Comparison of ENCODE assay signal across 2 cellular contexts in genomic region chr19:54178581-54179261, GRCh38.
TF ChIP-seq lines count a peak whose summit lies in the region.

No MANE protein-coding gene starts in this region.

TF ChIP-seq in HCT116, 20 proteins besides CTCF, POLR2A, EP300 and RAD21:
- TF ChIP-seq ELF1 (IDR thresholded peaks at IDR 0.05; ENCODE audit: borderline replicate concordance, low read depth) (no peak), MAX (IDR thresholded peaks at IDR 0.05) (no peak), FOSL1 (IDR thresholded peaks at IDR 0.05; ENCODE audit: low read depth) (no peak), SP1 (IDR thresholded peaks at IDR 0.05; ENCODE audit: low read depth) (no peak), ZNF274 (IDR thresholded peaks at IDR 0.05; ENCODE audit: low read depth, low read length) (no peak), EGR1 (IDR thresholded peaks at IDR 0.05; ENCODE audit: low read depth) (no peak), YY1 (IDR thresholded peaks at IDR 0.05; ENCODE audit: extremely low read depth, insufficient replicate concordance, low read depth, low read length) (no peak), POLR2AphosphoS5 (IDR thresholded peaks at IDR 0.05; ENCODE audit: low read depth, low read length) (no peak), TCF7L2 (IDR thresholded peaks at IDR 0.05; ENCODE audit: borderline replicate concordance, extremely low read depth, insufficient read depth, insufficient read length) (no peak), ZFX (IDR thresholded peaks at IDR 0.05) (no peak), EZH2 (IDR thresholded peaks at IDR 0.05) (no peak)
- TF ChIP-seq, protein P1, sequence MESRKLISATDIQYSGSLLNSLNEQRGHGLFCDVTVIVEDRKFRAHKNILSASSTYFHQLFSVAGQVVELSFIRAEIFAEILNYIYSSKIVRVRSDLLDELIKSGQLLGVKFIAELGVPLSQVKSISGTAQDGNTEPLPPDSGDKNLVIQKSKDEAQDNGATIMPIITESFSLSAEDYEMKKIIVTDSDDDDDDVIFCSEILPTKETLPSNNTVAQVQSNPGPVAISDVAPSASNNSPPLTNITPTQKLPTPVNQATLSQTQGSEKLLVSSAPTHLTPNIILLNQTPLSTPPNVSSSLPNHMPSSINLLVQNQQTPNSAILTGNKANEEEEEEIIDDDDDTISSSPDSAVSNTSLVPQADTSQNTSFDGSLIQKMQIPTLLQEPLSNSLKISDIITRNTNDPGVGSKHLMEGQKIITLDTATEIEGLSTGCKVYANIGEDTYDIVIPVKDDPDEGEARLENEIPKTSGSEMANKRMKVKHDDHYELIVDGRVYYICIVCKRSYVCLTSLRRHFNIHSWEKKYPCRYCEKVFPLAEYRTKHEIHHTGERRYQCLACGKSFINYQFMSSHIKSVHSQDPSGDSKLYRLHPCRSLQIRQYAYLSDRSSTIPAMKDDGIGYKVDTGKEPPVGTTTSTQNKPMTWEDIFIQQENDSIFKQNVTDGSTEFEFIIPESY (IDR thresholded peaks at IDR 0.05; ENCODE audit: extremely low read depth, insufficient replicate concordance, low read length): no peak
- TF ChIP-seq, protein P2, sequence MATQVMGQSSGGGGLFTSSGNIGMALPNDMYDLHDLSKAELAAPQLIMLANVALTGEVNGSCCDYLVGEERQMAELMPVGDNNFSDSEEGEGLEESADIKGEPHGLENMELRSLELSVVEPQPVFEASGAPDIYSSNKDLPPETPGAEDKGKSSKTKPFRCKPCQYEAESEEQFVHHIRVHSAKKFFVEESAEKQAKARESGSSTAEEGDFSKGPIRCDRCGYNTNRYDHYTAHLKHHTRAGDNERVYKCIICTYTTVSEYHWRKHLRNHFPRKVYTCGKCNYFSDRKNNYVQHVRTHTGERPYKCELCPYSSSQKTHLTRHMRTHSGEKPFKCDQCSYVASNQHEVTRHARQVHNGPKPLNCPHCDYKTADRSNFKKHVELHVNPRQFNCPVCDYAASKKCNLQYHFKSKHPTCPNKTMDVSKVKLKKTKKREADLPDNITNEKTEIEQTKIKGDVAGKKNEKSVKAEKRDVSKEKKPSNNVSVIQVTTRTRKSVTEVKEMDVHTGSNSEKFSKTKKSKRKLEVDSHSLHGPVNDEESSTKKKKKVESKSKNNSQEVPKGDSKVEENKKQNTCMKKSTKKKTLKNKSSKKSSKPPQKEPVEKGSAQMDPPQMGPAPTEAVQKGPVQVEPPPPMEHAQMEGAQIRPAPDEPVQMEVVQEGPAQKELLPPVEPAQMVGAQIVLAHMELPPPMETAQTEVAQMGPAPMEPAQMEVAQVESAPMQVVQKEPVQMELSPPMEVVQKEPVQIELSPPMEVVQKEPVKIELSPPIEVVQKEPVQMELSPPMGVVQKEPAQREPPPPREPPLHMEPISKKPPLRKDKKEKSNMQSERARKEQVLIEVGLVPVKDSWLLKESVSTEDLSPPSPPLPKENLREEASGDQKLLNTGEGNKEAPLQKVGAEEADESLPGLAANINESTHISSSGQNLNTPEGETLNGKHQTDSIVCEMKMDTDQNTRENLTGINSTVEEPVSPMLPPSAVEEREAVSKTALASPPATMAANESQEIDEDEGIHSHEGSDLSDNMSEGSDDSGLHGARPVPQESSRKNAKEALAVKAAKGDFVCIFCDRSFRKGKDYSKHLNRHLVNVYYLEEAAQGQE (IDR thresholded peaks at IDR 0.05; ENCODE audit: low read depth): no peak

TF ChIP-seq in HepG2, 621 proteins besides CTCF, POLR2A, EP300 and RAD21:
- TF ChIP-seq ZNF484 (CRISPR knock-in tag; IDR thresholded peaks at IDR 0.05; ENCODE audit: borderline replicate concordance, low read depth): no peak
- TF ChIP-seq, protein P3, sequence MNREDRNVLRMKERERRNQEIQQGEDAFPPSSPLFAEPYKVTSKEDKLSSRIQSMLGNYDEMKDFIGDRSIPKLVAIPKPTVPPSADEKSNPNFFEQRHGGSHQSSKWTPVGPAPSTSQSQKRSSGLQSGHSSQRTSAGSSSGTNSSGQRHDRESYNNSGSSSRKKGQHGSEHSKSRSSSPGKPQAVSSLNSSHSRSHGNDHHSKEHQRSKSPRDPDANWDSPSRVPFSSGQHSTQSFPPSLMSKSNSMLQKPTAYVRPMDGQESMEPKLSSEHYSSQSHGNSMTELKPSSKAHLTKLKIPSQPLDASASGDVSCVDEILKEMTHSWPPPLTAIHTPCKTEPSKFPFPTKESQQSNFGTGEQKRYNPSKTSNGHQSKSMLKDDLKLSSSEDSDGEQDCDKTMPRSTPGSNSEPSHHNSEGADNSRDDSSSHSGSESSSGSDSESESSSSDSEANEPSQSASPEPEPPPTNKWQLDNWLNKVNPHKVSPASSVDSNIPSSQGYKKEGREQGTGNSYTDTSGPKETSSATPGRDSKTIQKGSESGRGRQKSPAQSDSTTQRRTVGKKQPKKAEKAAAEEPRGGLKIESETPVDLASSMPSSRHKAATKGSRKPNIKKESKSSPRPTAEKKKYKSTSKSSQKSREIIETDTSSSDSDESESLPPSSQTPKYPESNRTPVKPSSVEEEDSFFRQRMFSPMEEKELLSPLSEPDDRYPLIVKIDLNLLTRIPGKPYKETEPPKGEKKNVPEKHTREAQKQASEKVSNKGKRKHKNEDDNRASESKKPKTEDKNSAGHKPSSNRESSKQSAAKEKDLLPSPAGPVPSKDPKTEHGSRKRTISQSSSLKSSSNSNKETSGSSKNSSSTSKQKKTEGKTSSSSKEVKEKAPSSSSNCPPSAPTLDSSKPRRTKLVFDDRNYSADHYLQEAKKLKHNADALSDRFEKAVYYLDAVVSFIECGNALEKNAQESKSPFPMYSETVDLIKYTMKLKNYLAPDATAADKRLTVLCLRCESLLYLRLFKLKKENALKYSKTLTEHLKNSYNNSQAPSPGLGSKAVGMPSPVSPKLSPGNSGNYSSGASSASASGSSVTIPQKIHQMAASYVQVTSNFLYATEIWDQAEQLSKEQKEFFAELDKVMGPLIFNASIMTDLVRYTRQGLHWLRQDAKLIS (CRISPR knock-in tag; IDR thresholded peaks at IDR 0.05): no peak
- peak; percentile 98 for TF ChIP-seq THAP11 (CRISPR knock-in tag; IDR thresholded peaks at IDR 0.05)
- TF ChIP-seq AGO2 (optimal IDR thresholded peaks at IDR 0.05; ENCODE audit: low read depth, low read length): peak; percentile 76
- no peak for TF ChIP-seq ZNF230 (CRISPR knock-in tag; IDR thresholded peaks at IDR 0.05)
- 0 out of 2 replicates have a peak, but pooled peaks have one; percentile 10 for TF ChIP-seq ZNF687 (CRISPR knock-in tag; IDR thresholded peaks at IDR 0.05)
- peak; percentile 97 for TF ChIP-seq ZNF143 (CRISPR knock-in tag; IDR thresholded peaks at IDR 0.05)
- no peak for TF ChIP-seq SMARCE1 (IDR thresholded peaks at IDR 0.05; ENCODE audit: borderline replicate concordance)
- TF ChIP-seq RARG (CRISPR knock-in tag; IDR thresholded peaks at IDR 0.05; ENCODE audit: low read depth): no peak
- no peak for TF ChIP-seq ZEB1 (IDR thresholded peaks at IDR 0.05; ENCODE audit: insufficient replicate concordance, low read depth)
- peak; percentile 59; the same call in 1 of the 2 replicates for TF ChIP-seq CREM (IDR thresholded peaks at IDR 0.05)
- no peak for TF ChIP-seq CREM (CRISPR knock-in tag; IDR thresholded peaks at IDR 0.05)
- TF ChIP-seq SUZ12 (IDR thresholded peaks at IDR 0.05; ENCODE audit: low read depth, low read length): peak; percentile 80
- TF ChIP-seq HCFC1 (IDR thresholded peaks at IDR 0.05; ENCODE audit: low read depth, low read length): peak; percentile 85
- peak; percentile 27; the same call in 1 of the 2 replicates for TF ChIP-seq GABPB1 (CRISPR knock-in tag; IDR thresholded peaks at IDR 0.05)
- TF ChIP-seq PPARG (CRISPR knock-in tag; conservative IDR thresholded peaks at IDR 0.05): no peak
- no peak for TF ChIP-seq IRF2 (CRISPR knock-in tag; IDR thresholded peaks at IDR 0.05)
